16 cellular contexts compared by ENCODE assay signal in genomic region chr1:203600782-203601513, GRCh38. TPM values are rescaled to one million over a fixed set of nuclear protein-coding genes. Genes with fewer than 3 reads are reported as not detected.
DNase-seq lines count a peak whose midpoint lies in the region; ATAC-seq, FAIRE-seq and TF ChIP-seq lines count a peak whose summit lies in the region.
"Had no signal": no experiment of that assay in that cellular context is flagged by ENCODE, and none has a peak within 500 bp of the region (broad histone marks: within the 10 kb centered on the region; RNA-seq: fewer than 3 reads in every experiment).

No MANE protein-coding gene starts in this region.

- DNase-seq in activated CD4-positive, alpha-beta memory T cell treated with anti-CD3 and anti-CD28 coated beads for 36 hours = no peak
- DNase-seq in activated CD4-positive, alpha-beta memory T cell treated with anti-CD3 and anti-CD28 coated beads, Interleukin-2, amount 10 ng/mL, durations not matched to agents 7 days and 5 days = no peak
- no peak for DNase-seq in RWPE1 (ENCODE audit: low spot score)
- DNase-seq in right cardiac atrium = no peak
- no peak for DNase-seq in stimulated activated naive B cell treated with anti-CD40 and anti-IgM and Interleukin-4, amounts not matched to agents 10 μg/mL and 1 μg/mL and 100 μg/mL, for 72 hours
- no peak for DNase-seq in H54 (ENCODE audit: insufficient read length, low spot score)
- DNase-seq: activated CD4-positive, CD25-positive, alpha-beta regulatory T cell treated with anti-CD3 and anti-CD28 coated beads, Interleukin-2, amount 50 U/mL, for 72 hours; activated T-cell treated with anti-CD3 and anti-CD28 coated beads, Interleukin-2, amount 50 U/mL, for 1 hour; foreskin melanocyte; NCI-H187 treated with DMSO at 0.1 percent for 48 hours; NCI-H526 treated with DMSO at 0.1 percent for 48 hours had no signal

- no peaks in the 10 kb centered on the region for H3K36me3 Mint-ChIP-seq in activated CD4-positive, alpha-beta memory T cell treated with anti-CD3 and anti-CD28 coated beads for 36 hours
- H3K36me3 Mint-ChIP-seq in activated CD4-positive, alpha-beta memory T cell treated with anti-CD3 and anti-CD28 coated beads, Interleukin-2, amount 10 ng/mL, durations not matched to agents 7 days and 5 days (ENCODE audit: low read depth) = peaks cover 8% of the 10 kb centered on the region
- H3K36me3 Mint-ChIP-seq in stimulated activated naive B cell treated with anti-CD40 and anti-IgM and Interleukin-4, amounts not matched to agents 10 μg/mL and 1 μg/mL and 100 μg/mL, for 72 hours = no peaks in the 10 kb centered on the region

- 66% methylated on average over 9 of the region's 9 CpGs for WGBS in right cardiac atrium

- ATAC-seq in right cardiac atrium (peak; percentile 24 to 54), HG02938 (IDR thresholded peaks at IDR 0.05; ENCODE audit: unreplicated experiment) (no peak), GM21367 (IDR thresholded peaks at IDR 0.05; ENCODE audit: unreplicated experiment) (no peak)
- no peak for ATAC-seq in stimulated activated naive B cell treated with anti-CD40 and anti-IgM and Interleukin-4, amounts not matched to agents 10 μg/mL and 1 μg/mL and 100 μg/mL, for 72 hours (replicated peaks)

- no peaks in the 10 kb centered on the region for H3K9me3 ChIP-seq in right cardiac atrium (ENCODE audit: control insufficient read depth, low read length)

- intact Hi-C loops in activated CD4-positive, alpha-beta memory T cell treated with anti-CD3 and anti-CD28 coated beads for 36 hours (cut with micrococcal nuclease) = no loop called here
- intact Hi-C loops in right cardiac atrium (cut with DNase I) = no loop called here

- TF ChIP-seq POLR2A in H54 (IDR thresholded peaks at IDR 0.05; ENCODE audit: low read depth, low read length) = no peak

- no peaks in the 10 kb centered on the region for H3K27me3 ChIP-seq in right cardiac atrium (ENCODE audit: control insufficient read depth, insufficient read depth)

- peaks cover 10% of the 10 kb centered on the region for H3K4me1 ChIP-seq in right cardiac atrium (ENCODE audit: control insufficient read depth, insufficient read depth, low read length)

- no peak for FAIRE-seq in H54 (lab: Jason Lieb, UNC)
- FAIRE-seq: endometrium, RCC 7860 had no signal

- POLR2A ChIA-PET in activated CD4-positive, alpha-beta memory T cell treated with anti-CD3 and anti-CD28 coated beads for 36 hours (lab: Charles Lee) = no interaction called here
- POLR2A ChIA-PET in activated CD4-positive, alpha-beta memory T cell treated with anti-CD3 and anti-CD28 coated beads, Interleukin-2, amount 10 ng/mL, durations not matched to agents 7 days and 5 days (lab: Charles Lee) = interaction anchor here (1.4 kb wide), 1 partner anchor 25 kb away, joined by 4 read pairs; the partner anchor contains the start of gene ATP2B4
- POLR2A ChIA-PET in RWPE1 (lab: Yijun Ruan, JAX; ENCODE audit: low non-redundant PET) = no interaction called here

- TF ChIP-seq CTCF in RWPE1 (conservative IDR thresholded peaks at IDR 0.05; ENCODE audit: low read depth) = no peak

- CTCF ChIA-PET in activated CD4-positive, alpha-beta memory T cell treated with anti-CD3 and anti-CD28 coated beads for 36 hours (lab: Charles Lee) = interaction anchor here (1.3 kb wide), 2 partner anchors 7 to 101 kb away, joined by 4 to 5 read pairs; no protein-coding TSS in a partner anchor
- CTCF ChIA-PET in activated CD4-positive, alpha-beta memory T cell treated with anti-CD3 and anti-CD28 coated beads, Interleukin-2, amount 10 ng/mL, durations not matched to agents 7 days and 5 days (lab: Charles Lee) = interaction anchor here (1.3 kb wide), 1 partner anchor 18 kb away, joined by 4 read pairs; no protein-coding TSS in a partner anchor
- CTCF ChIA-PET in RWPE1 (lab: Yijun Ruan, JAX) = interaction anchor here (0.6 to 0.7 kb wide), 2 partner anchors 93 to 261 kb away, joined by 3 to 4 read pairs; no protein-coding TSS in a partner anchor

- H3K4me3 Mint-ChIP-seq in activated CD4-positive, alpha-beta memory T cell treated with anti-CD3 and anti-CD28 coated beads for 36 hours = no peak overlapping the region
- no peak overlapping the region for H3K4me3 Mint-ChIP-seq in activated CD4-positive, alpha-beta memory T cell treated with anti-CD3 and anti-CD28 coated beads, Interleukin-2, amount 10 ng/mL, durations not matched to agents 7 days and 5 days
- H3K4me3 Mint-ChIP-seq in stimulated activated naive B cell treated with anti-CD40 and anti-IgM and Interleukin-4, amounts not matched to agents 10 μg/mL and 1 μg/mL and 100 μg/mL, for 72 hours = no peak overlapping the region
- H3K4me3 Mint-ChIP-seq: T-helper 1 cell treated with Interleukin-12 subunit alpha and Interleukin-12 subunit beta and Interleukin-4 antibody, amounts not matched to agents 30 μg/mL and 1 μg/mL, for 36 hours had no signal

- H3K4me1 Mint-ChIP-seq in activated CD4-positive, alpha-beta memory T cell treated with anti-CD3 and anti-CD28 coated beads for 36 hours (ENCODE audit: low read depth) = peaks cover 15% of the 10 kb centered on the region
- peaks cover 36% of the 10 kb centered on the region for H3K4me1 Mint-ChIP-seq in activated CD4-positive, alpha-beta memory T cell treated with anti-CD3 and anti-CD28 coated beads, Interleukin-2, amount 10 ng/mL, durations not matched to agents 7 days and 5 days
- H3K4me1 Mint-ChIP-seq in stimulated activated naive B cell treated with anti-CD40 and anti-IgM and Interleukin-4, amounts not matched to agents 10 μg/mL and 1 μg/mL and 100 μg/mL, for 72 hours = peaks cover 3 to 5% of the 10 kb centered on the region in 2 donors

- peak overlapping the region; percentile 6 for H3K27ac Mint-ChIP-seq in activated CD4-positive, alpha-beta memory T cell treated with anti-CD3 and anti-CD28 coated beads for 36 hours
- no peak overlapping the region for H3K27ac Mint-ChIP-seq in activated CD4-positive, alpha-beta memory T cell treated with anti-CD3 and anti-CD28 coated beads, Interleukin-2, amount 10 ng/mL, durations not matched to agents 7 days and 5 days
- peak overlapping the region; percentile 56 for H3K27ac Mint-ChIP-seq in stimulated activated naive B cell treated with anti-CD40 and anti-IgM and Interleukin-4, amounts not matched to agents 10 μg/mL and 1 μg/mL and 100 μg/mL, for 72 hours

- no peak overlapping the region for H3K4me3 ChIP-seq in right cardiac atrium (ENCODE audit: low read length)

- no peaks in the 10 kb centered on the region for H3K9me3 Mint-ChIP-seq in activated CD4-positive, alpha-beta memory T cell treated with anti-CD3 and anti-CD28 coated beads for 36 hours
- H3K9me3 Mint-ChIP-seq in activated CD4-positive, alpha-beta memory T cell treated with anti-CD3 and anti-CD28 coated beads, Interleukin-2, amount 10 ng/mL, durations not matched to agents 7 days and 5 days = no peaks in the 10 kb centered on the region
- H3K9me3 Mint-ChIP-seq in stimulated activated naive B cell treated with anti-CD40 and anti-IgM and Interleukin-4, amounts not matched to agents 10 μg/mL and 1 μg/mL and 100 μg/mL, for 72 hours = no peaks in the 10 kb centered on the region

- no peaks in the 10 kb centered on the region for H3K27me3 Mint-ChIP-seq in activated CD4-positive, alpha-beta memory T cell treated with anti-CD3 and anti-CD28 coated beads for 36 hours
- no peaks in the 10 kb centered on the region for H3K27me3 Mint-ChIP-seq in activated CD4-positive, alpha-beta memory T cell treated with anti-CD3 and anti-CD28 coated beads, Interleukin-2, amount 10 ng/mL, durations not matched to agents 7 days and 5 days
- peaks cover 12 to 18% of the 10 kb centered on the region in 2 donors for H3K27me3 Mint-ChIP-seq in stimulated activated naive B cell treated with anti-CD40 and anti-IgM and Interleukin-4, amounts not matched to agents 10 μg/mL and 1 μg/mL and 100 μg/mL, for 72 hours

- H3K27ac ChIP-seq in RWPE1 = peak overlapping the region; percentile 87
- H3K27ac ChIP-seq in right cardiac atrium (ENCODE audit: low read length) = peak overlapping the region; percentile 13

RNA-seq across cellular contexts. Expression of gene ATP2B4, which starts 25.7 kb away (rescaled TPM):
- 10 to 100 TPM; 48.1 to 52.7 TPM for total RNA-seq in activated CD4-positive, alpha-beta memory T cell treated with anti-CD3 and anti-CD28 coated beads for 36 hours
- 100 to 1,000 TPM; 112 to 116 TPM for total RNA-seq in activated CD4-positive, alpha-beta memory T cell treated with anti-CD3 and anti-CD28 coated beads, Interleukin-2, amount 10 ng/mL, durations not matched to agents 7 days and 5 days
- 100 to 1,000 TPM in 3 of 4 donors, 10 to 100 TPM in 1; 97.0 to 132 (median 112) TPM for total RNA-seq in right cardiac atrium
- polyA plus RNA-seq in right cardiac atrium = 65.7 TPM

Comparison
In these comparisons a context has a peak if more than half of its experiments do, and no peak if none do; other contexts are left out.
1. ATAC-seq: peak in right cardiac atrium (2 of 2); none in stimulated activated naive B cell treated with anti-CD40 and anti-IgM and Interleukin-4, amounts not matched to agents 10 μg/mL and 1 μg/mL and 100 μg/mL, for 72 hours (0 of 2), HG02938 (single experiment) and GM21367 (single experiment).